Comparison of ENCODE assay signal across 8 cellular contexts in genomic region chr10:69629519-69629896, GRCh38. TPM values are rescaled to one million over a fixed set of nuclear protein-coding genes. Genes with fewer than 3 reads are reported as not detected.
DNase-seq lines count a peak whose midpoint lies in the region; ATAC-seq and TF ChIP-seq lines count a peak whose summit lies in the region.

No MANE protein-coding gene starts in this region.

- H3K4me1 ChIP-seq in GM23338 (ENCODE audit: insufficient read depth) (peaks cover 11% of the 10 kb centered on the region; the same call in 1 of the 2 replicates), gastroesophageal sphincter (peaks cover 0 to 23% (median 0%) of the 10 kb centered on the region in 3 donors)

- ATAC-seq in GM23338 (no peak; the same call in 1 of the 3 replicates), gastroesophageal sphincter (no peak), HG03378 (IDR thresholded peaks at IDR 0.05; ENCODE audit: unreplicated experiment) (no peak), esophagus mucosa (no peak), GM18502 (IDR thresholded peaks at IDR 0.05; ENCODE audit: poor library complexity, unreplicated experiment) (no peak)

- DNase-seq in GM23338 (ENCODE audit: low spot score) (no peak), progenitor cell of endocrine pancreas (ENCODE audit: low spot score, unreplicated experiment) (no peak), HT-29 (ENCODE audit: low spot score) (no peak)

- H2AFZ ChIP-seq in GM23338: peak overlapping the region; percentile 93; the same call in 1 of the 2 replicates

- H3K27ac ChIP-seq in GM23338 (ENCODE audit: low read depth): no peak overlapping the region
- H3K27ac ChIP-seq in VCaP: peak overlapping the region; percentile 73
- peak overlapping the region in 2 of 4 donors; percentile 69 to 78 for H3K27ac ChIP-seq in gastroesophageal sphincter

- peak overlapping the region; percentile 97 for H3K4me2 ChIP-seq in GM23338

- H3K4me3 ChIP-seq in GM23338 (peak overlapping the region; percentile 91), gastroesophageal sphincter (peak overlapping the region; percentile 66 to 79)

- 61 to 100% methylated on average over 1 to 2 of the region's 2 CpGs for WGBS in gastroesophageal sphincter (ENCODE audit: low coverage in 1 of 2), 2 donors

- H3K27me3 ChIP-seq in GM23338 (ENCODE audit: insufficient read depth) (peaks cover 26% of the 10 kb centered on the region), gastroesophageal sphincter (no peaks in the 10 kb centered on the region)

- no peaks in the 10 kb centered on the region for H3K9me3 ChIP-seq in gastroesophageal sphincter

- H3K9me3 Mint-ChIP-seq in GM23338 (no peaks in the 10 kb centered on the region), progenitor cell of endocrine pancreas (ENCODE audit: low read depth) (peaks cover 4% of the 10 kb centered on the region)

- TF ChIP-seq CTCF in GM23338 (conservative IDR thresholded peaks at IDR 0.05; ENCODE audit: low read depth in 2 of 2) (no peak), VCaP (conservative IDR thresholded peaks at IDR 0.05) (no peak), gastroesophageal sphincter (IDR thresholded peaks at IDR 0.05) (no peak), progenitor cell of endocrine pancreas (IDR thresholded peaks at IDR 0.05; ENCODE audit: unreplicated experiment) (no peak)

- no peak for TF ChIP-seq EP300 in gastroesophageal sphincter (IDR thresholded peaks at IDR 0.05)

- H3K27me3 Mint-ChIP-seq in GM23338 (ENCODE audit: insufficient read depth, low read depth, poor library complexity) (peaks cover 10% of the 10 kb centered on the region), progenitor cell of endocrine pancreas (peaks cover 8% of the 10 kb centered on the region)

- H3K36me3 Mint-ChIP-seq in GM23338 (ENCODE audit: low read depth): peaks cover 18% of the 10 kb centered on the region
- H3K36me3 Mint-ChIP-seq in progenitor cell of endocrine pancreas (ENCODE audit: insufficient read depth): peaks cover 15% of the 10 kb centered on the region

- H3K27ac Mint-ChIP-seq in GM23338 (no peak overlapping the region), progenitor cell of endocrine pancreas (peak overlapping the region; percentile 52)

- no peaks in the 10 kb centered on the region for H4K20me1 ChIP-seq in GM23338 (replicated peaks; ENCODE audit: insufficient read depth)

- peak overlapping the region; percentile 72; the same call in 2 of the 3 replicates for H3K4me3 Mint-ChIP-seq in GM23338
- H3K4me3 Mint-ChIP-seq in progenitor cell of endocrine pancreas (ENCODE audit: low read depth): peak overlapping the region; percentile 78

- no peak for TF ChIP-seq POLR2A in gastroesophageal sphincter (IDR thresholded peaks at IDR 0.05)

- no peaks in the 10 kb centered on the region for H3F3A ChIP-seq in GM23338 (replicated peaks; ENCODE audit: low read depth)

- H3K36me3 ChIP-seq in GM23338 (ENCODE audit: insufficient read depth) (no peaks in the 10 kb centered on the region), gastroesophageal sphincter (peaks cover 0 to 24% of the 10 kb centered on the region in 2 donors)

- H3K9me2 ChIP-seq in GM23338 (ENCODE audit: insufficient read depth): no peaks in the 10 kb centered on the region

- H3K4me1 Mint-ChIP-seq in GM23338 (peaks cover 6% of the 10 kb centered on the region), progenitor cell of endocrine pancreas (ENCODE audit: low read depth) (peaks cover 9% of the 10 kb centered on the region)

- no peaks in the 10 kb centered on the region; the same call in 1 of the 2 replicates for H3K79me2 ChIP-seq in GM23338 (replicated peaks; ENCODE audit: insufficient read depth)

TF ChIP-seq in GM23338, 12 proteins besides CTCF, POLR2A, EP300 and RAD21:
- TF ChIP-seq EZH2 (IDR thresholded peaks at IDR 0.05; ENCODE audit: low read depth, unreplicated experiment): peak; percentile 42
- no peak for TF ChIP-seq STAT1 (IDR thresholded peaks at IDR 0.05; ENCODE audit: unreplicated experiment)
- TF ChIP-seq ZNF114 (CRISPR knock-in tag; IDR thresholded peaks at IDR 0.05): no peak

RNA-seq across cellular contexts. Expression of gene FAM241B, which starts 0.5 kb away (rescaled TPM):
- 6.7 and 8.7 TPM in 2 replicates for total RNA-seq in GM23338 (2014; rRNA removed; shearing (Covaris generic))
- polyA plus RNA-seq in GM23338 (2016; fragmentation: Nextera tagmentation; extraction: Ambion mirVana): 28.3 and 30.6 TPM in 2 replicates
- total RNA-seq in gastroesophageal sphincter: 1 to 10 TPM in 3 of 4 donors, under 1 TPM in 1; 0.81 to 7.9 (median 5.9) TPM
- 42.4 and 44.2 TPM in 2 replicates for total RNA-seq in progenitor cell of endocrine pancreas
- total RNA-seq in HT-29 (2014; rRNA removed; shearing (Covaris generic)): 3.4 and 3.5 TPM in 2 replicates
- total RNA-seq in esophagus mucosa: 2.9 TPM

RNA-seq across cellular contexts. Expression of gene NEUROG3, which starts 56.3 kb away (rescaled TPM):
- total RNA-seq in GM23338 (2014; rRNA removed; shearing (Covaris generic)): 0.16 TPM in 1 of 2 replicates, not detected in the other
- polyA plus RNA-seq in GM23338 (2016; fragmentation: Nextera tagmentation; extraction: Ambion mirVana): 0.31 TPM in 1 of 2 replicates, not detected in the other
- total RNA-seq in gastroesophageal sphincter (under 1 TPM in 1 of 4 donors, not detected in 3; 0.54 TPM), progenitor cell of endocrine pancreas (7.2 and 7.3 TPM in 2 replicates), esophagus mucosa (not detected)
- 0.99 and 1.5 TPM in 2 replicates for total RNA-seq in HT-29 (2014; rRNA removed; shearing (Covaris generic))
